32 cellular contexts compared by ENCODE assay signal in the genomic region with DNA sequence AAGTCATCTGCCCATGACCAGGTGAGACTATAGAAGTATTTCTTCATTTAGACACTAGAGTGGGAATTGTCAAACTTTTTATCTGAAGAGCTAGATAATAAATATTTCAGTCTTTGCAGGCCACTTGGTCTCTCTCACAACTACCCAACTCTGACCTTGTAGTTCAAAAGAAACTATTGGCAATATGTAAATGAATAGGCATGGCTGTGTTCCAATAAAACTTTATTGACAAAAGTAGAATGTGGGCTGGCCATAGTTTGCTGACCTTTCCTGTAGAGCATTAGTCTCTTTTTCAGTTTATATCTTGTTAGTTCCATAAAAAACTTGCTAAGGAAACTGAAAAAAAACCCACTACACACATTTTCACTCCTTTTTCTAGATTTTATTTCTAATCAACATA.
"Had no signal": no experiment of that assay in that cellular context is flagged by ENCODE, and none has a peak within 500 bp of the region (broad histone marks: within the 10 kb centered on the region; RNA-seq: fewer than 3 reads in every experiment).

No MANE protein-coding gene starts in this region.

- H3K36me3 ChIP-seq: adrenal gland, ascending aorta, brain microvascular endothelial cell, breast epithelium, cardiac muscle cell had no signal

- ATAC-seq: activated naive CD4-positive, alpha-beta T cell treated with anti-CD3 and anti-CD28 coated beads, Interleukin-2, amount 50 U/mL, for 72 hours; activated naive CD8-positive, alpha-beta T cell treated with anti-CD3 and anti-CD28 coated beads, Interleukin-2, amount 50 U/mL, for 24 hours; activated T-cell treated with anti-CD3 and anti-CD28 coated beads, Interleukin-2, amount 50 U/mL, for 4 hours; activated T-cell treated with anti-CD3 and anti-CD28 coated beads, Interleukin-2, amount 50 U/mL, for 72 hours; activated T-helper 17 cell treated with anti-CD3 and anti-CD28 coated beads, Interleukin-2, amount 50 U/mL, for 72 hours; body of pancreas had no signal

- DNase-seq: activated effector memory CD4-positive, alpha-beta T cell treated with anti-CD3 and anti-CD28 coated beads, Interleukin-2, amount 50 U/mL, for 16 hours; activated effector memory CD4-positive, alpha-beta T cell treated with Interleukin-2 at 50 U/mL for 16 hours; activated gamma-delta T cell; activated gamma-delta T cell treated with Interleukin-2 at 50 U/mL for 16 hours; activated naive CD4-positive, alpha-beta T cell; activated naive CD4-positive, alpha-beta T cell treated with anti-CD3 and anti-CD28 coated beads for 36 hours; activated naive CD4-positive, alpha-beta T cell treated with anti-CD3 and anti-CD28 coated beads, Interleukin-2, amount 10 ng/mL, durations not matched to agents 7 days and 5 days; activated naive CD4-positive, alpha-beta T cell treated with anti-CD3 and anti-CD28 coated beads, Interleukin-2, amount 50 U/mL, for 16 hours; activated naive CD4-positive, alpha-beta T cell treated with Interleukin-2 at 50 U/mL for 16 hours; activated naive CD8-positive, alpha-beta T cell treated with anti-CD3 and anti-CD28 coated beads for 36 hours; activated naive CD8-positive, alpha-beta T cell treated with anti-CD3 and anti-CD28 coated beads, Interleukin-2, amount 10 ng/mL, durations not matched to agents 7 days and 5 days; activated naive CD8-positive, alpha-beta T cell treated with anti-CD3 and anti-CD28 coated beads, Interleukin-2, amount 50 U/mL, for 24 hours; activated T-cell treated with anti-CD3 and anti-CD28 coated beads, Interleukin-2, amount 50 U/mL, for 24 hours; activated T-cell treated with anti-CD3 and anti-CD28 coated beads, Interleukin-2, amount 50 U/mL, for 4 hours; activated T-cell treated with anti-CD3 and anti-CD28 coated beads, Interleukin-2, amount 50 U/mL, for 48 hours; activated T-cell treated with anti-CD3 and anti-CD28 coated beads, Interleukin-2, amount 50 U/mL, for 72 hours; adrenal gland; amniotic stem cell; amygdala; anterior cingulate cortex; aorta; body of pancreas; brain microvascular endothelial cell; central memory CD4-positive, alpha-beta T cell; cerebellar nuclear complex had no signal

- H3K4me3 ChIP-seq: adrenal gland, ascending aorta, body of pancreas, breast epithelium, cardiac muscle cell had no signal

- H3K9me3 ChIP-seq: adrenal gland, ascending aorta, body of pancreas, breast epithelium had no signal

- H3K27ac ChIP-seq: adrenal gland, ascending aorta, body of pancreas, brain microvascular endothelial cell, breast epithelium, cardiac muscle cell had no signal

- H3K27me3 ChIP-seq: adrenal gland, ascending aorta, body of pancreas, brain microvascular endothelial cell, breast epithelium had no signal

- FAIRE-seq: astrocyte, bronchial epithelial cell had no signal

- H3K4me1 ChIP-seq: adrenal gland, ascending aorta, body of pancreas, breast epithelium had no signal
